Comparison of ENCODE assay signal across 1 cellular context in the genomic region with DNA sequence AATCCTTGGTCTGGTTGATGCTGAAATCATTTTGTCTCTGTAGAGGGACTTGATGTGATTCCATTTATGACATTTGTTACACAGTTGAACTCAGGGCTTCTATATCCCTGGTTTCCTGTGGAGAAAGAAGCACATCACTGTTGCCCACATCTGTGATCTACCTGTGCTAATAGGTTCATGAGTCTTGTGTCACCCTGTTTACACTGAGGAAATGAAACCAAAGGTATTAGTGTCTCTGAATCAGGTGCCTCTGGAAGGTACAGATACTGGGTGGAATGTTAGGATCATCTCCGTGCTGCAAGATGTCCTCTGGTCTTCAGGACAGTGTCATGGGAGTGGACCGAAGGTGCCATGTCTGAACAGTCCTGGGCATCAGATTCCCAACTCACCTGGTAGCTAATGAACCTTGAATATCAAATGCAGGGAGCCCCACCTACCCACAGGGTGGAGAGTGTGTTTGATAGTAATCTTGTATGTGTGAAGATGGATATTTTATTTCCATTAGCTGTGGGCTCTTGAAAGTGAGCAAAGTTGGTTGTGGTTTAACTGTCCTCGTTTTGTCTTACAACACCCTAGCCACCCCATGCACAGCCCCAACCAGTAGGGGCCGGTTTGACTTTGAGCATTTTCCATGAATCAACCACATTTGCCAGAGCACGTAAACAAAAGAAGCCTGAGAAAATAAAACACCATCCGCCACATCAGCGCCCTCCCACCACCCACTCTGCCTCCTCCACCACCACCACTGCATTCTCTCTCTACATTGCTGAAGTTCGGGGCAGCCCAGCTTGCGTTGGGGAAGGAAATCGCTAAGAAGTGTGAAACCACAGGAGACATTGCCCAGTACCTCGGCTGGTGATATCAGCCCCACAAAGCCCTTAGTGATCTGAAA.
TF ChIP-seq lines count a peak whose summit lies in the region.

No MANE protein-coding gene starts in this region.

TF ChIP-seq in GM12878, 131 proteins besides CTCF, POLR2A, EP300 and RAD21 (continued from another document and continues in another):
- TF ChIP-seq, protein P1, sequence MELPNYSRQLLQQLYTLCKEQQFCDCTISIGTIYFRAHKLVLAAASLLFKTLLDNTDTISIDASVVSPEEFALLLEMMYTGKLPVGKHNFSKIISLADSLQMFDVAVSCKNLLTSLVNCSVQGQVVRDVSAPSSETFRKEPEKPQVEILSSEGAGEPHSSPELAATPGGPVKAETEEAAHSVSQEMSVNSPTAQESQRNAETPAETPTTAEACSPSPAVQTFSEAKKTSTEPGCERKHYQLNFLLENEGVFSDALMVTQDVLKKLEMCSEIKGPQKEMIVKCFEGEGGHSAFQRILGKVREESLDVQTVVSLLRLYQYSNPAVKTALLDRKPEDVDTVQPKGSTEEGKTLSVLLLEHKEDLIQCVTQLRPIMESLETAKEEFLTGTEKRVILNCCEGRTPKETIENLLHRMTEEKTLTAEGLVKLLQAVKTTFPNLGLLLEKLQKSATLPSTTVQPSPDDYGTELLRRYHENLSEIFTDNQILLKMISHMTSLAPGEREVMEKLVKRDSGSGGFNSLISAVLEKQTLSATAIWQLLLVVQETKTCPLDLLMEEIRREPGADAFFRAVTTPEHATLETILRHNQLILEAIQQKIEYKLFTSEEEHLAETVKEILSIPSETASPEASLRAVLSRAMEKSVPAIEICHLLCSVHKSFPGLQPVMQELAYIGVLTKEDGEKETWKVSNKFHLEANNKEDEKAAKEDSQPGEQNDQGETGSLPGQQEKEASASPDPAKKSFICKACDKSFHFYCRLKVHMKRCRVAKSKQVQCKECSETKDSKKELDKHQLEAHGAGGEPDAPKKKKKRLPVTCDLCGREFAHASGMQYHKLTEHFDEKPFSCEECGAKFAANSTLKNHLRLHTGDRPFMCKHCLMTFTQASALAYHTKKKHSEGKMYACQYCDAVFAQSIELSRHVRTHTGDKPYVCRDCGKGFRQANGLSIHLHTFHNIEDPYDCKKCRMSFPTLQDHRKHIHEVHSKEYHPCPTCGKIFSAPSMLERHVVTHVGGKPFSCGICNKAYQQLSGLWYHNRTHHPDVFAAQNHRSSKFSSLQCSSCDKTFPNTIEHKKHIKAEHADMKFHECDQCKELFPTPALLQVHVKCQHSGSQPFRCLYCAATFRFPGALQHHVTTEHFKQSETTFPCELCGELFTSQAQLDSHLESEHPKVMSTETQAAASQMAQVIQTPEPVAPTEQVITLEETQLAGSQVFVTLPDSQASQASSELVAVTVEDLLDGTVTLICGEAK (IDR thresholded peaks at IDR 0.05; ENCODE audit: borderline replicate concordance), result no peak
- TF ChIP-seq, protein P2, sequence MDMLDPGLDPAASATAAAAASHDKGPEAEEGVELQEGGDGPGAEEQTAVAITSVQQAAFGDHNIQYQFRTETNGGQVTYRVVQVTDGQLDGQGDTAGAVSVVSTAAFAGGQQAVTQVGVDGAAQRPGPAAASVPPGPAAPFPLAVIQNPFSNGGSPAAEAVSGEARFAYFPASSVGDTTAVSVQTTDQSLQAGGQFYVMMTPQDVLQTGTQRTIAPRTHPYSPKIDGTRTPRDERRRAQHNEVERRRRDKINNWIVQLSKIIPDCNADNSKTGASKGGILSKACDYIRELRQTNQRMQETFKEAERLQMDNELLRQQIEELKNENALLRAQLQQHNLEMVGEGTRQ (IDR thresholded peaks at IDR 0.05; ENCODE audit: borderline replicate concordance, low read depth, low read length), result no peak
- no peak for TF ChIP-seq NR2C1 (IDR thresholded peaks at IDR 0.05)
- TF ChIP-seq YY1 (IDR thresholded peaks at IDR 0.05; ENCODE audit: low read depth, low read length), result no peak
- TF ChIP-seq ATF7 (IDR thresholded peaks at IDR 0.05; ENCODE audit: low read depth), result peak; percentile 84
- no peak for TF ChIP-seq SUZ12 (IDR thresholded peaks at IDR 0.05; ENCODE audit: unreplicated experiment)
- no peak for TF ChIP-seq CREB1 (IDR thresholded peaks at IDR 0.05; ENCODE audit: low read depth)
- TF ChIP-seq, protein P3, sequence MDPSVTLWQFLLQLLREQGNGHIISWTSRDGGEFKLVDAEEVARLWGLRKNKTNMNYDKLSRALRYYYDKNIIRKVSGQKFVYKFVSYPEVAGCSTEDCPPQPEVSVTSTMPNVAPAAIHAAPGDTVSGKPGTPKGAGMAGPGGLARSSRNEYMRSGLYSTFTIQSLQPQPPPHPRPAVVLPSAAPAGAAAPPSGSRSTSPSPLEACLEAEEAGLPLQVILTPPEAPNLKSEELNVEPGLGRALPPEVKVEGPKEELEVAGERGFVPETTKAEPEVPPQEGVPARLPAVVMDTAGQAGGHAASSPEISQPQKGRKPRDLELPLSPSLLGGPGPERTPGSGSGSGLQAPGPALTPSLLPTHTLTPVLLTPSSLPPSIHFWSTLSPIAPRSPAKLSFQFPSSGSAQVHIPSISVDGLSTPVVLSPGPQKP (IDR thresholded peaks at IDR 0.05; ENCODE audit: low read depth, low read length), result no peak
- TF ChIP-seq SRF (IDR thresholded peaks at IDR 0.05; ENCODE audit: low read depth in 2 of 2, low read length in 2 of 2), result no peak
- TF ChIP-seq, protein P4, sequence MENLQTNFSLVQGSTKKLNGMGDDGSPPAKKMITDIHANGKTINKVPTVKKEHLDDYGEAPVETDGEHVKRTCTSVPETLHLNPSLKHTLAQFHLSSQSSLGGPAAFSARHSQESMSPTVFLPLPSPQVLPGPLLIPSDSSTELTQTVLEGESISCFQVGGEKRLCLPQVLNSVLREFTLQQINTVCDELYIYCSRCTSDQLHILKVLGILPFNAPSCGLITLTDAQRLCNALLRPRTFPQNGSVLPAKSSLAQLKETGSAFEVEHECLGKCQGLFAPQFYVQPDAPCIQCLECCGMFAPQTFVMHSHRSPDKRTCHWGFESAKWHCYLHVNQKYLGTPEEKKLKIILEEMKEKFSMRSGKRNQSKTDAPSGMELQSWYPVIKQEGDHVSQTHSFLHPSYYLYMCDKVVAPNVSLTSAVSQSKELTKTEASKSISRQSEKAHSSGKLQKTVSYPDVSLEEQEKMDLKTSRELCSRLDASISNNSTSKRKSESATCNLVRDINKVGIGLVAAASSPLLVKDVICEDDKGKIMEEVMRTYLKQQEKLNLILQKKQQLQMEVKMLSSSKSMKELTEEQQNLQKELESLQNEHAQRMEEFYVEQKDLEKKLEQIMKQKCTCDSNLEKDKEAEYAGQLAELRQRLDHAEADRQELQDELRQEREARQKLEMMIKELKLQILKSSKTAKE (IDR thresholded peaks at IDR 0.05; ENCODE audit: low read depth, poor library complexity, severe bottlenecking), result no peak
- no peak for TF ChIP-seq RFX5 (IDR thresholded peaks at IDR 0.05; ENCODE audit: low read depth, low read length)
- TF ChIP-seq, protein P5, sequence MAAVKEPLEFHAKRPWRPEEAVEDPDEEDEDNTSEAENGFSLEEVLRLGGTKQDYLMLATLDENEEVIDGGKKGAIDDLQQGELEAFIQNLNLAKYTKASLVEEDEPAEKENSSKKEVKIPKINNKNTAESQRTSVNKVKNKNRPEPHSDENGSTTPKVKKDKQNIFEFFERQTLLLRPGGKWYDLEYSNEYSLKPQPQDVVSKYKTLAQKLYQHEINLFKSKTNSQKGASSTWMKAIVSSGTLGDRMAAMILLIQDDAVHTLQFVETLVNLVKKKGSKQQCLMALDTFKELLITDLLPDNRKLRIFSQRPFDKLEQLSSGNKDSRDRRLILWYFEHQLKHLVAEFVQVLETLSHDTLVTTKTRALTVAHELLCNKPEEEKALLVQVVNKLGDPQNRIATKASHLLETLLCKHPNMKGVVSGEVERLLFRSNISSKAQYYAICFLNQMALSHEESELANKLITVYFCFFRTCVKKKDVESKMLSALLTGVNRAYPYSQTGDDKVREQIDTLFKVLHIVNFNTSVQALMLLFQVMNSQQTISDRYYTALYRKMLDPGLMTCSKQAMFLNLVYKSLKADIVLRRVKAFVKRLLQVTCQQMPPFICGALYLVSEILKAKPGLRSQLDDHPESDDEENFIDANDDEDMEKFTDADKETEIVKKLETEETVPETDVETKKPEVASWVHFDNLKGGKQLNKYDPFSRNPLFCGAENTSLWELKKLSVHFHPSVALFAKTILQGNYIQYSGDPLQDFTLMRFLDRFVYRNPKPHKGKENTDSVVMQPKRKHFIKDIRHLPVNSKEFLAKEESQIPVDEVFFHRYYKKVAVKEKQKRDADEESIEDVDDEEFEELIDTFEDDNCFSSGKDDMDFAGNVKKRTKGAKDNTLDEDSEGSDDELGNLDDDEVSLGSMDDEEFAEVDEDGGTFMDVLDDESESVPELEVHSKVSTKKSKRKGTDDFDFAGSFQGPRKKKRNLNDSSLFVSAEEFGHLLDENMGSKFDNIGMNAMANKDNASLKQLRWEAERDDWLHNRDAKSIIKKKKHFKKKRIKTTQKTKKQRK (IDR thresholded peaks at IDR 0.05; ENCODE audit: low read depth, low read length), result no peak
- no peak for TF ChIP-seq ASH2L (IDR thresholded peaks at IDR 0.05; ENCODE audit: borderline replicate concordance, low read depth)
- no peak for TF ChIP-seq SIX5 (IDR thresholded peaks at IDR 0.05; ENCODE audit: low read depth, low read length, severe bottlenecking)
- TF ChIP-seq, protein P6, sequence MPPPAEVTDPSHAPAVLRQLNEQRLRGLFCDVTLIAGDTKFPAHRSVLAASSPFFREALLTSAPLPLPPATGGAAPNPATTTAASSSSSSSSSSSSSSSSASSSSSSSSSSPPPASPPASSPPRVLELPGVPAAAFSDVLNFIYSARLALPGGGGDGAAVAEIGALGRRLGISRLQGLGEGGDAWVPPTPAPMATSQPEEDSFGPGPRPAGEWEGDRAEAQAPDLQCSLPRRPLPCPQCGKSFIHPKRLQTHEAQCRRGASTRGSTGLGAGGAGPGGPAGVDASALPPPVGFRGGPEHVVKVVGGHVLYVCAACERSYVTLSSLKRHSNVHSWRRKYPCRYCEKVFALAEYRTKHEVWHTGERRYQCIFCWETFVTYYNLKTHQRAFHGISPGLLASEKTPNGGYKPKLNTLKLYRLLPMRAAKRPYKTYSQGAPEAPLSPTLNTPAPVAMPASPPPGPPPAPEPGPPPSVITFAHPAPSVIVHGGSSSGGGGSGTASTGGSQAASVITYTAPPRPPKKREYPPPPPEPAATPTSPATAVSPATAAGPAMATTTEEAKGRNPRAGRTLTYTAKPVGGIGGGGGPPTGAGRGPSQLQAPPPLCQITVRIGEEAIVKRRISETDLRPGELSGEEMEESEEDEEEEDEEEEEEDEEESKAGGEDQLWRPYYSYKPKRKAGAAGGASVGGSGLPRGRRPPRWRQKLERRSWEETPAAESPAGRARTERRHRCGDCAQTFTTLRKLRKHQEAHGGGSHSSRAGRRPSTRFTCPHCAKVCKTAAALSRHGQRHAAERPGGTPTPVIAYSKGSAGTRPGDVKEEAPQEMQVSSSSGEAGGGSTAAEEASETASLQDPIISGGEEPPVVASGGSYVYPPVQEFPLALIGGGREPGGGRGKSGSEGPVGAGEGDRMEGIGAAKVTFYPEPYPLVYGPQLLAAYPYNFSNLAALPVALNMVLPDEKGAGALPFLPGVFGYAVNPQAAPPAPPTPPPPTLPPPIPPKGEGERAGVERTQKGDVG (CRISPR knock-in tag; IDR thresholded peaks at IDR 0.05), result no peak
- no peak for TF ChIP-seq KDM1A (IDR thresholded peaks at IDR 0.05; ENCODE audit: borderline replicate concordance)
- no peak for TF ChIP-seq KLF5 (IDR thresholded peaks at IDR 0.05; ENCODE audit: partially characterized antibody)
- TF ChIP-seq SIN3A (IDR thresholded peaks at IDR 0.05; ENCODE audit: low read depth, low read length), result no peak
- no peak for TF ChIP-seq SREBF1 (IDR thresholded peaks at IDR 0.05; ENCODE audit: low read length)
- TF ChIP-seq TARDBP (IDR thresholded peaks at IDR 0.05; ENCODE audit: borderline replicate concordance), result no peak
- no peak for TF ChIP-seq SREBF2 (IDR thresholded peaks at IDR 0.05; ENCODE audit: low read length)
- TF ChIP-seq CHD2 (IDR thresholded peaks at IDR 0.05; ENCODE audit: borderline replicate concordance, low read depth, low read length), result peak; percentile 39; the same call in 1 of the 2 replicates
- no peak for TF ChIP-seq RELA (IDR thresholded peaks at IDR 0.05; ENCODE audit: borderline replicate concordance, partially characterized antibody)
- TF ChIP-seq FOXM1 (IDR thresholded peaks at IDR 0.05; ENCODE audit: low read depth, low read length), result no peak; the same call in 1 of the 2 replicates
- no peak for TF ChIP-seq SMAD5 (IDR thresholded peaks at IDR 0.05; ENCODE audit: low read depth)
- no peak for TF ChIP-seq EGR1 (IDR thresholded peaks at IDR 0.05; ENCODE audit: borderline replicate concordance in 1 of 2, low read depth in 2 of 2, low read length in 2 of 2)
- TF ChIP-seq ZNF217 (IDR thresholded peaks at IDR 0.05), result no peak
- no peak for TF ChIP-seq NR2C2 (IDR thresholded peaks at IDR 0.05; ENCODE audit: borderline replicate concordance, control insufficient read depth, insufficient read length, low read depth)
- no peak for TF ChIP-seq BRCA1 (IDR thresholded peaks at IDR 0.05; ENCODE audit: low read depth, low read length)
- TF ChIP-seq STAT3 (IDR thresholded peaks at IDR 0.05; ENCODE audit: low read depth, low read length), result no peak
- TF ChIP-seq TAF1 (IDR thresholded peaks at IDR 0.05; ENCODE audit: borderline replicate concordance, low read depth, low read length), result no peak
- TF ChIP-seq DPF2 (IDR thresholded peaks at IDR 0.05), result peak; percentile 78
- TF ChIP-seq, protein P7, sequence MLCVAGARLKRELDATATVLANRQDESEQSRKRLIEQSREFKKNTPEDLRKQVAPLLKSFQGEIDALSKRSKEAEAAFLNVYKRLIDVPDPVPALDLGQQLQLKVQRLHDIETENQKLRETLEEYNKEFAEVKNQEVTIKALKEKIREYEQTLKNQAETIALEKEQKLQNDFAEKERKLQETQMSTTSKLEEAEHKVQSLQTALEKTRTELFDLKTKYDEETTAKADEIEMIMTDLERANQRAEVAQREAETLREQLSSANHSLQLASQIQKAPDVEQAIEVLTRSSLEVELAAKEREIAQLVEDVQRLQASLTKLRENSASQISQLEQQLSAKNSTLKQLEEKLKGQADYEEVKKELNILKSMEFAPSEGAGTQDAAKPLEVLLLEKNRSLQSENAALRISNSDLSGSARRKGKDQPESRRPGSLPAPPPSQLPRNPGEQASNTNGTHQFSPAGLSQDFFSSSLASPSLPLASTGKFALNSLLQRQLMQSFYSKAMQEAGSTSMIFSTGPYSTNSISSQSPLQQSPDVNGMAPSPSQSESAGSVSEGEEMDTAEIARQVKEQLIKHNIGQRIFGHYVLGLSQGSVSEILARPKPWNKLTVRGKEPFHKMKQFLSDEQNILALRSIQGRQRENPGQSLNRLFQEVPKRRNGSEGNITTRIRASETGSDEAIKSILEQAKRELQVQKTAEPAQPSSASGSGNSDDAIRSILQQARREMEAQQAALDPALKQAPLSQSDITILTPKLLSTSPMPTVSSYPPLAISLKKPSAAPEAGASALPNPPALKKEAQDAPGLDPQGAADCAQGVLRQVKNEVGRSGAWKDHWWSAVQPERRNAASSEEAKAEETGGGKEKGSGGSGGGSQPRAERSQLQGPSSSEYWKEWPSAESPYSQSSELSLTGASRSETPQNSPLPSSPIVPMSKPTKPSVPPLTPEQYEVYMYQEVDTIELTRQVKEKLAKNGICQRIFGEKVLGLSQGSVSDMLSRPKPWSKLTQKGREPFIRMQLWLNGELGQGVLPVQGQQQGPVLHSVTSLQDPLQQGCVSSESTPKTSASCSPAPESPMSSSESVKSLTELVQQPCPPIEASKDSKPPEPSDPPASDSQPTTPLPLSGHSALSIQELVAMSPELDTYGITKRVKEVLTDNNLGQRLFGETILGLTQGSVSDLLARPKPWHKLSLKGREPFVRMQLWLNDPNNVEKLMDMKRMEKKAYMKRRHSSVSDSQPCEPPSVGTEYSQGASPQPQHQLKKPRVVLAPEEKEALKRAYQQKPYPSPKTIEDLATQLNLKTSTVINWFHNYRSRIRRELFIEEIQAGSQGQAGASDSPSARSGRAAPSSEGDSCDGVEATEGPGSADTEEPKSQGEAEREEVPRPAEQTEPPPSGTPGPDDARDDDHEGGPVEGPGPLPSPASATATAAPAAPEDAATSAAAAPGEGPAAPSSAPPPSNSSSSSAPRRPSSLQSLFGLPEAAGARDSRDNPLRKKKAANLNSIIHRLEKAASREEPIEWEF (IDR thresholded peaks at IDR 0.05; ENCODE audit: insufficient replicate concordance, low read depth, low read length), result no peak
